1 cellular context compared by ENCODE assay signal in genomic region chrX:21831496-21831895, GRCh38.
TF ChIP-seq lines count a peak whose summit lies in the region.

No MANE protein-coding gene starts in this region.

TF ChIP-seq in HepG2, 621 proteins besides CTCF, POLR2A, EP300 and RAD21 (continued from another document):
- TF ChIP-seq PRDM15 (CRISPR knock-in tag; IDR thresholded peaks at IDR 0.05) (no peak), MED1 (CRISPR knock-in tag; IDR thresholded peaks at IDR 0.05) (0 out of 2 replicates have a peak, but pooled peaks have one; percentile 26), HOMEZ (CRISPR knock-in tag; IDR thresholded peaks at IDR 0.05; ENCODE audit: low read depth) (0 out of 2 replicates have a peak, but pooled peaks have one; percentile 23), ZNF331 (CRISPR knock-in tag; IDR thresholded peaks at IDR 0.05) (peak; percentile 44; the same call in 1 of the 2 replicates), SAP130 (CRISPR knock-in tag; IDR thresholded peaks at IDR 0.05; ENCODE audit: low read depth) (peak; percentile 51), RXRB (CRISPR knock-in tag; IDR thresholded peaks at IDR 0.05; ENCODE audit: borderline replicate concordance) (peak; percentile 68), FOXA1 (IDR thresholded peaks at IDR 0.05) (no peak), FOXA1 (CRISPR knock-in tag; IDR thresholded peaks at IDR 0.05) (peak; percentile 46; the same call in 1 of the 2 replicates), KDM2A (CRISPR knock-in tag; IDR thresholded peaks at IDR 0.05; ENCODE audit: borderline replicate concordance, low read depth) (no peak), KAT8 (CRISPR knock-in tag; IDR thresholded peaks at IDR 0.05) (peak; percentile 46; the same call in 1 of the 2 replicates), GFI1 (CRISPR knock-in tag; IDR thresholded peaks at IDR 0.05; ENCODE audit: borderline replicate concordance) (peak; percentile 51; the same call in 1 of the 2 replicates), ZNF18 (CRISPR knock-in tag; IDR thresholded peaks at IDR 0.05; ENCODE audit: insufficient replicate concordance) (no peak), DMTF1 (CRISPR knock-in tag; IDR thresholded peaks at IDR 0.05) (no peak), THAP11 (CRISPR knock-in tag; IDR thresholded peaks at IDR 0.05) (peak; percentile 60; the same call in 1 of the 2 replicates), ZNF7 (CRISPR knock-in tag; IDR thresholded peaks at IDR 0.05) (no peak), SOX13 (IDR thresholded peaks at IDR 0.05) (peak; percentile 79), SOX13 (CRISPR knock-in tag; conservative IDR thresholded peaks at IDR 0.05 in 1 of 2, IDR thresholded peaks at IDR 0.05 in 1 of 2) (peak in 1 of 2 experiments; percentile 96; a peak in 2 of 4 replicates), ZBTB1 (CRISPR knock-in tag; IDR thresholded peaks at IDR 0.05; ENCODE audit: borderline replicate concordance) (no peak), WIZ (CRISPR knock-in tag; IDR thresholded peaks at IDR 0.05) (0 out of 2 replicates have a peak, but pooled peaks have one; percentile 27), HHEX (CRISPR knock-in tag; IDR thresholded peaks at IDR 0.05) (peak; percentile 74), NR2F1 (CRISPR knock-in tag; IDR thresholded peaks at IDR 0.05) (peak; percentile 55 to 60; a peak in 2 of 4 replicates)
